Comparison of ENCODE assay signal across 20 cellular contexts in genomic region chr21:44289381-44290010, GRCh38. TPM values are rescaled to one million over a fixed set of nuclear protein-coding genes. Genes with fewer than 3 reads are reported as not detected.
"Had no signal": no experiment of that assay in that cellular context is flagged by ENCODE, and none has a peak within 500 bp of the region (broad histone marks: within the 10 kb centered on the region; RNA-seq: fewer than 3 reads in every experiment).

No MANE protein-coding gene starts in this region.

- H3K4me3 ChIP-seq: MG63, SJSA1, SK-N-MC had no signal

- H3K27ac ChIP-seq: RWPE1, SJSA1, SK-N-MC had no signal

- H3K27me3 ChIP-seq: MG63 had no signal

- H3K36me3 ChIP-seq: MG63, SJSA1 had no signal

- H3K9me3 ChIP-seq: MG63, SJSA1 had no signal

- DNase-seq: Karpas-422, KG1, MG63, NCI-H1092, NCI-H1436, NCI-H187, NCI-H2029, NCI-H2081 treated with DMSO at 0.1 percent for 48 hours, NCI-H2171, NCI-H226, NCI-H446, NCI-H510A, NCI-H524 treated with DMSO at 0.1 percent for 48 hours, NCI-H69, NCI-H774, SIG-M5 had no signal

RNA-seq across cellular contexts. Expression of gene AIRE, which starts 3.8 kb away (rescaled TPM):
- total RNA-seq: HT-29, SJSA1 had no signal

RNA-seq across cellular contexts. Expression of gene DNMT3L, which starts 27.8 kb away (rescaled TPM):
- total RNA-seq: HT-29, SJSA1 had no signal
